ENCODE assay signal across 9 cellular contexts in the genomic region with DNA sequence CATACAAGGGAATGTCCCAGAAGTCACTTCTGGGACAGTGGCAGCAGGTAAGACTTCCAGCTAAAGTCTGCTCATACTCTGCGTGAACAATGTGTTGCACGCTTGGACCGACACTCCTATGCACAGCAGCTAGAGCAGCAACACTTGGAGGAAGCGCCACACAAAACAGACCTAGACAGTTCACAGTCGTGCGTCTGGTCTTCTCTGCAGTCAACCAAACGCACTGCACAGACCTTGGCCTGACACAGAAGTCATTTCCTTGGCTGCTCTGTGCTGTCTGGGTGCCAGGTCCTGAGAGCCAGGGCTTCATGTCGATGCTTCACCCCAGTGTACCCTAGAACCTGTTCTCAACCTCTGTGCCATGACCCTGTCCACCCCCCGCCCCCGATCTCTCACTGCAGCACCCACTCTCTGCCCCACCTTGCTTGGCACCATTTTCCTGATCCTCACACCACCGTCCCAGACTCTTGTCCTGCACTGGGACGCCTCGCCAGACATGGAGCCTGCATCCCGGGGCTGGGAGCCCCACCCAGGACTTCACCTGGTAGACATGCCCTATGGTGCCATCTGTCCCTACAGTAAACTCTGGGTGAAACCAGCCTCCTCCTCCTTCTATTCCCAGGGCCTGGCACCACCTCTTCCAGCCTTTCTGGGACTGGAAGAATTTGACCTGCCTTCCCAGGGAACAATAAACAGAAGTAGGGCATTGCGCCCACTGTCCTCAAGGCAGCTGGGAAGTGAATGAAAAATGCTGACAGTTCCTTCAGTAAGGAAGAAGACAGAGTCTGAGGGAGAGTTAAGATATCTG. TPM values are rescaled to one million over a fixed set of nuclear protein-coding genes. Genes with fewer than 3 reads are reported as not detected.
A peak's percentile ranks its signal among the peaks of the same experiment; 100 is the strongest.
DNase-seq lines count a peak whose midpoint lies in the region; ATAC-seq and TF ChIP-seq lines count a peak whose summit lies in the region.
"Had no signal": no experiment of that assay in that cellular context is flagged by ENCODE, and none has a peak within 500 bp of the region (broad histone marks: within the 10 kb centered on the region; RNA-seq: fewer than 3 reads in every experiment).

No MANE protein-coding gene starts in this region.

- peak overlapping the region; percentile 97 for H3K4me2 ChIP-seq in BLaER1
- H3K4me2 ChIP-seq: PC-9 had no signal

- peak overlapping the region; percentile 83 for H3K27ac Mint-ChIP-seq in osteocyte (ENCODE audit: unreplicated experiment)

- no peaks in the 10 kb centered on the region for H3K9me3 ChIP-seq in BLaER1

- peak overlapping the region; percentile 65; the same call in 1 of the 2 replicates for H3K9ac ChIP-seq in BLaER1

- no peaks in the 10 kb centered on the region for H3K9me3 Mint-ChIP-seq in osteocyte (ENCODE audit: unreplicated experiment)

- no peak for TF ChIP-seq CTCF in VCaP (conservative IDR thresholded peaks at IDR 0.05)
- no peak for TF ChIP-seq CTCF in osteocyte (IDR thresholded peaks at IDR 0.05)

- no peaks in the 10 kb centered on the region for H3K27me3 ChIP-seq in BLaER1

- intact Hi-C loops in posterior vena cava (cut with DNase I), result no loop called here

- H3K36me3 Mint-ChIP-seq in osteocyte (ENCODE audit: unreplicated experiment), result peaks cover 21% of the 10 kb centered on the region

- H3K27me3 Mint-ChIP-seq in osteocyte (ENCODE audit: unreplicated experiment), result no peaks in the 10 kb centered on the region

- H3K4me1 ChIP-seq in BLaER1, result peaks cover 74% of the 10 kb centered on the region

- H3K4me3 ChIP-seq in BLaER1, result peak overlapping the region; percentile 82
- H3K4me3 ChIP-seq: PC-9 had no signal

- DNase-seq in effector CD4-positive, alpha-beta T cell, result peak; percentile 50
- DNase-seq in osteocyte (ENCODE audit: extremely low spot score, unreplicated experiment) (peak; percentile 62), posterior vena cava (ENCODE audit: low spot score) (no peak), NCI-H510A treated with DMSO at 0.1 percent for 48 hours (lab: John Stamatoyannopoulos, UW) (no peak)
- DNase-seq: PC-9 had no signal

- H4K20me1 ChIP-seq in BLaER1, result peaks cover 15% of the 10 kb centered on the region; the same call in 1 of the 2 replicates

- peak overlapping the region; percentile 90 for H3K4me3 Mint-ChIP-seq in osteocyte (ENCODE audit: unreplicated experiment)

- H3K27ac ChIP-seq in BLaER1 (peak overlapping the region; percentile 85), VCaP (peak overlapping the region; percentile 54)
- H3K27ac ChIP-seq: PC-9 had no signal

- peaks cover 17% of the 10 kb centered on the region for H3K36me3 ChIP-seq in BLaER1

- H3K4me1 Mint-ChIP-seq in osteocyte (ENCODE audit: unreplicated experiment), result peaks cover 80% of the 10 kb centered on the region

- ATAC-seq in GM18498 (IDR thresholded peaks at IDR 0.05; ENCODE audit: unreplicated experiment) (no peak), GM21423 (IDR thresholded peaks at IDR 0.05; ENCODE audit: unreplicated experiment) (no peak)

RNA-seq across cellular contexts. Expression of gene ATP10A, which starts 3.1 kb away (rescaled TPM):
- 71.9 and 74.2 TPM in 2 replicates for total RNA-seq in osteocyte
- 10 to 100 TPM; 18.7 to 21.5 TPM for total RNA-seq in posterior vena cava
- total RNA-seq: PC-9 had no signal

Comparison
In these comparisons a context has a peak if more than half of its experiments do, and no peak if none do; other contexts are left out.
1. DNase-seq: peak in effector CD4-positive, alpha-beta T cell (single experiment) and osteocyte (single experiment); none in posterior vena cava (single experiment) and NCI-H510A treated with DMSO at 0.1 percent for 48 hours (single experiment).